32 cellular contexts compared by ENCODE assay signal in the genomic region with DNA sequence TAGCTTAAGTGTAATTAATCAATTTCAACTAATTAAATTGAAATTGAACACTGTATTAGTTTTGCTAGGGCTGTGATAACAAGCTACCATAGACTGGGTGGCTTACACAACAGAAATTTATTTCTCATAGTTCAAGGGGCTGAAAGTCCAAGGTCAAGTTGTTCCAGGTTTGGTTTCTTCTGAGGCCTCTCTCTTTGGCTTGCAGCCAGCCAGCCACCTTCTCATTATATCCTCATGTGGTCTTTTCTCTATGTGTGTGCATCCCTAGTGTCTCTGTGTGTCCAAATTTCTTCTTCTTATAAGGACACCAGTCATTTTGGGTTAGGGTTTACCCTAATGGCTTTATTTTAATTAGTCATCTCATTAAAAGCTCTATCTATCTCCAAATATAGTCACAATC.
DNase-seq lines count a peak whose midpoint lies in the region; ATAC-seq, FAIRE-seq and TF ChIP-seq lines count a peak whose summit lies in the region.
"Had no signal": no experiment of that assay in that cellular context is flagged by ENCODE, and none has a peak within 500 bp of the region (broad histone marks: within the 10 kb centered on the region; RNA-seq: fewer than 3 reads in every experiment).

No MANE protein-coding gene starts in this region.

- no peak for TF ChIP-seq CTCF in endothelial cell of umbilical vein (IDR thresholded peaks at IDR 0.05; ENCODE audit: extremely low read depth in 1 of 2, insufficient read depth in 1 of 2, low read depth in 1 of 2, low read length in 2 of 2)

- intact Hi-C loops in endothelial cell of umbilical vein (cut with micrococcal nuclease) = no loop called here

- peak; percentile 3 for DNase-seq in NCI-H2227 (lab: John Stamatoyannopoulos, UW; ENCODE audit: unreplicated experiment)
- DNase-seq in NCI-H2227 treated with DMSO at 0.1 percent for 48 hours (lab: John Stamatoyannopoulos, UW) = no peak
- DNase-seq in LoVo (ENCODE audit: low spot score) = peak; percentile 24
- no peak for DNase-seq in endothelial cell of umbilical vein (ENCODE audit: low read depth, low spot score)
- no peak for DNase-seq in stimulated activated CD4-positive, alpha-beta T cell treated with anti-CD3 and anti-CD28 coated beads, Interleukin-2, amount 100 ng/mL, for 24 hours
- DNase-seq: activated CD4-positive, alpha-beta T cell treated with anti-CD3 and anti-CD28 coated beads, Interleukin-2, amount 50 U/mL, for 4 hours; activated CD4-positive, CD25-positive, alpha-beta regulatory T cell; activated naive CD4-positive, alpha-beta T cell treated with Interleukin-2 at 50 U/mL for 16 hours; activated T-cell treated with anti-CD3 and anti-CD28 coated beads, Interleukin-2, amount 50 U/mL, for 72 hours; amygdala; CD8-positive, alpha-beta T cell; DMS 273 treated with DMSO at 0.1 percent for 48 hours; effector CD8-positive, alpha-beta T cell; erythroblast; left cardiac atrium; NCI-H1048; NCI-H187 treated with DMSO at 0.1 percent for 48 hours; NCI-H774; OCI-M1; SHP77 treated with DMSO at 0.1 percent for 48 hours; stimulated activated CD4-positive, alpha-beta T cell treated with anti-CD3 and anti-CD28 coated beads, Interleukin-15, amount 100 ng/mL, for 24 hours; stimulated activated naive CD8-positive, alpha-beta T cell treated with anti-CD3 and anti-CD28 coated beads, Interleukin-15, Interleukin-2, amounts not matched to agents 100 U/mL and 50 U/mL, for 24 hours; testis had no signal

- dilution Hi-C loops in endothelial cell of umbilical vein (cut with MboI; ENCODE audit: extremely low pct_ligation_motif_present, low sequenced_read_pairs) = no loop called here

- no peaks in the 10 kb centered on the region for H4K20me1 ChIP-seq in endothelial cell of umbilical vein (replicated peaks; ENCODE audit: control insufficient read depth, extremely low read depth, insufficient read depth, low read length)

- no peaks in the 10 kb centered on the region for H3K9me1 ChIP-seq in endothelial cell of umbilical vein (replicated peaks; ENCODE audit: control insufficient read depth, extremely low read depth, insufficient read depth, low read length)

- no peak for ATAC-seq in GM21737 (IDR thresholded peaks at IDR 0.05; ENCODE audit: unreplicated experiment)
- ATAC-seq in HG03095 (IDR thresholded peaks at IDR 0.05; ENCODE audit: unreplicated experiment) = no peak
- ATAC-seq: activated T-cell treated with anti-CD3 and anti-CD28 coated beads, Interleukin-2, amount 50 U/mL, for 72 hours; CD8-positive, alpha-beta T cell; left cardiac atrium; sciatic nerve; stimulated activated naive CD8-positive, alpha-beta T cell treated with anti-CD3 and anti-CD28 coated beads, Interleukin-15, Interleukin-2, amounts not matched to agents 100 U/mL and 50 U/mL, for 24 hours had no signal

- H2AFZ ChIP-seq in endothelial cell of umbilical vein (ENCODE audit: low read depth, low read length) = peak overlapping the region; percentile 89

- TF ChIP-seq POLR2A in endothelial cell of umbilical vein (IDR thresholded peaks at IDR 0.05; ENCODE audit: low read depth, low read length) = no peak

- no peak for FAIRE-seq in endothelial cell of umbilical vein (lab: Jason Lieb, UNC)
- FAIRE-seq: A204.1, GM12892 had no signal

- CTCF ChIA-PET in endothelial cell of umbilical vein (lab: Charles Lee) = interaction anchor here (0.6 to 1.5 kb wide), 3 partner anchors 9 to 311 kb away, joined by 3 to 5 read pairs (median 3); no protein-coding TSS in a partner anchor

- H3K4me3 ChIP-seq in endothelial cell of umbilical vein (replicated peaks in 1 of 3; ENCODE audit: insufficient read depth in 1 of 3, low read depth in 1 of 3, low read length in 3 of 3) (no peak overlapping the region), skeletal muscle satellite cell (ENCODE audit: low read length) (no peak overlapping the region)
- H3K4me3 ChIP-seq: colonic mucosa, prostate gland, testis, vagina had no signal

- H3K9ac ChIP-seq in endothelial cell of umbilical vein (replicated peaks; ENCODE audit: extremely low read depth, insufficient read depth, low read length) = no peak overlapping the region
- peak overlapping the region; percentile 64 for H3K9ac ChIP-seq in skeletal muscle satellite cell (ENCODE audit: low read depth, low read length)

- H3K27ac ChIP-seq in endothelial cell of umbilical vein (ENCODE audit: insufficient read depth, low read depth, low read length) = peak overlapping the region; percentile 49
- H3K27ac ChIP-seq: colonic mucosa, prostate gland, testis, vagina had no signal

- peak overlapping the region; percentile 43 for H3K4me2 ChIP-seq in endothelial cell of umbilical vein (ENCODE audit: insufficient read depth, low read length)
- H3K4me2 ChIP-seq in skeletal muscle satellite cell (ENCODE audit: low read length) = peak overlapping the region; percentile 45

- peaks cover 17% of the 10 kb centered on the region for H3K4me1 ChIP-seq in endothelial cell of umbilical vein (ENCODE audit: control insufficient read depth, extremely low read depth, insufficient read depth, low read length)
- H3K4me1 ChIP-seq in skeletal muscle satellite cell (ENCODE audit: control insufficient read depth, insufficient read depth, low read length) = peaks cover 43% of the 10 kb centered on the region
- H3K4me1 ChIP-seq: colonic mucosa, prostate gland, testis, vagina had no signal

- H3K9me3 ChIP-seq in endothelial cell of umbilical vein (replicated peaks; ENCODE audit: control insufficient read depth, insufficient read depth, low read length) = no peaks in the 10 kb centered on the region
- no peaks in the 10 kb centered on the region for H3K9me3 ChIP-seq in skeletal muscle satellite cell (replicated peaks; ENCODE audit: low read length)
- H3K9me3 ChIP-seq: colonic mucosa, prostate gland, testis, vagina had no signal

- POLR2A ChIA-PET in endothelial cell of umbilical vein (lab: Charles Lee) = no interaction called here

- no TSS peak for BruUV-seq in endothelial cell of umbilical vein (replicated peaks; lab: Mats Ljungman, UMichigan)

- H3K27me3 ChIP-seq in endothelial cell of umbilical vein (ENCODE audit: control insufficient read depth in 2 of 2, insufficient read depth in 2 of 2, low read length in 2 of 2) (no peaks in the 10 kb centered on the region), skeletal muscle satellite cell (ENCODE audit: control insufficient read depth, insufficient read depth, low read length) (no peaks in the 10 kb centered on the region)
- H3K27me3 ChIP-seq: colonic mucosa, testis, vagina had no signal

- H3K36me3 ChIP-seq in endothelial cell of umbilical vein (ENCODE audit: control insufficient read depth in 2 of 2, extremely low read depth in 1 of 2, insufficient read depth in 2 of 2, low read length in 2 of 2) (no peaks in the 10 kb centered on the region), skeletal muscle satellite cell (ENCODE audit: insufficient read depth, low read length) (no peaks in the 10 kb centered on the region)
- H3K36me3 ChIP-seq: colonic mucosa, prostate gland, vagina had no signal

- H3K79me2 ChIP-seq in endothelial cell of umbilical vein (ENCODE audit: control insufficient read depth, insufficient read depth, low read length) = no peaks in the 10 kb centered on the region

TF ChIP-seq in endothelial cell of umbilical vein, 7 proteins besides CTCF, POLR2A, EP300 and RAD21:
- TF ChIP-seq JUN (IDR thresholded peaks at IDR 0.05; ENCODE audit: borderline replicate concordance, insufficient read depth, insufficient read length, low read depth) (no peak), POLR2AphosphoS5 (IDR thresholded peaks at IDR 0.05; ENCODE audit: insufficient read depth, low read depth, low read length) (no peak), MYC (IDR thresholded peaks at IDR 0.05; ENCODE audit: low read depth, low read length) (no peak), MAX (IDR thresholded peaks at IDR 0.05; ENCODE audit: insufficient read depth, insufficient read length) (no peak), EZH2 (IDR thresholded peaks at IDR 0.05; ENCODE audit: borderline replicate concordance, low read depth, low read length, severe bottlenecking) (no peak), FOS (IDR thresholded peaks at IDR 0.05; ENCODE audit: borderline replicate concordance, insufficient read depth, low read length) (no peak), GATA2 (IDR thresholded peaks at IDR 0.05; ENCODE audit: insufficient read depth, insufficient read length, low read depth, low read length) (no peak)

Comparison
In these comparisons a context has a peak if more than half of its experiments do, and no peak if none do; other contexts are left out.
1. DNase-seq: peak in NCI-H2227 (single experiment) and LoVo (single experiment); none in NCI-H2227 treated with DMSO at 0.1 percent for 48 hours (single experiment), endothelial cell of umbilical vein (single experiment) and stimulated activated CD4-positive, alpha-beta T cell treated with anti-CD3 and anti-CD28 coated beads, Interleukin-2, amount 100 ng/mL, for 24 hours (0 of 2).